12 cellular contexts compared by ENCODE assay signal in the genomic region with DNA sequence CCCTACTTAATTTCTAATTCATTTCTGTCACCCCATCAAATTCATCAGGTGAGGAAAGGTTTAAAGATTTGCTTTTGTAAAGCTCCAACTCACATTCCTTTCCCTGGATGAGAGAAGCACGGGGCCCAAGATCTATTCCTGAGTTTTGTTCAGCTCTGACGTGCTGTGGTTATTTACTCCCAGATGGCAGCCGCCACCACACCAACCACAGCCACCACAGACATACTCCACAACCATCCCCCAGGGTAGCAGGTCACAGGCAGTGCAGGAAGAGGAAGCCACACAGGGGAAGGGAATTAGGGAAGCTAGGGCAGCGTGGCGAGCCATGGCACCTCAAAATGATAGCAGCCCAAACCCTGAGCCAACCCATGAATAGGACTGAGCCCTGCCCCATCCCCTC.
DNase-seq lines count a peak whose midpoint lies in the region; ATAC-seq, FAIRE-seq and TF ChIP-seq lines count a peak whose summit lies in the region.
"Had no signal": no experiment of that assay in that cellular context is flagged by ENCODE, and none has a peak within 500 bp of the region (broad histone marks: within the 10 kb centered on the region; RNA-seq: fewer than 3 reads in every experiment).

No MANE protein-coding gene starts in this region.

- DNase-seq in EH (ENCODE audit: low read depth) (peak; percentile 77), NB4 (ENCODE audit: low read depth) (peak; percentile 94), brain microvascular endothelial cell (peak; percentile 51), GM12891 (ENCODE audit: insufficient read length, low spot score) (no peak), NCI-H2227 (lab: John Stamatoyannopoulos, UW; ENCODE audit: unreplicated experiment) (no peak)
- DNase-seq: DMS79 treated with DMSO at 0.1 percent for 48 hours had no signal

- in situ Hi-C loops in brain microvascular endothelial cell (cut with HindIII; ENCODE audit: low pct_ligation_motif_present, low sequenced_read_pairs) = no loop called here

- TF ChIP-seq RAD21 in neural cell (conservative IDR thresholded peaks at IDR 0.05) = no peak

- H3K9me3 ChIP-seq in neural cell (ENCODE audit: low read length) = no peaks in the 10 kb centered on the region
- H3K9me3 ChIP-seq: gastroesophageal sphincter had no signal

- H2AFZ ChIP-seq in neural cell (ENCODE audit: low read depth, low read length) = no peak overlapping the region

- ATAC-seq in GM21723 (IDR thresholded peaks at IDR 0.05; ENCODE audit: unreplicated experiment) (no peak), GM18517 (IDR thresholded peaks at IDR 0.05; ENCODE audit: unreplicated experiment) (no peak)
- ATAC-seq: gastroesophageal sphincter, K562, T-cell had no signal

- H3K9ac ChIP-seq in neural cell (ENCODE audit: low read length) = no peak overlapping the region

- TF ChIP-seq CTCF in NB4 (IDR thresholded peaks at IDR 0.05; ENCODE audit: low read depth, low read length) = no peak
- TF ChIP-seq CTCF in brain microvascular endothelial cell (IDR thresholded peaks at IDR 0.05; ENCODE audit: low read depth, low read length, missing control alignments) = no peak
- TF ChIP-seq CTCF in neural cell (IDR thresholded peaks at IDR 0.05; ENCODE audit: poor library complexity, severe bottlenecking) = no peak

- no peaks in the 10 kb centered on the region for H4K20me1 ChIP-seq in neural cell (ENCODE audit: insufficient read depth)

- FAIRE-seq in GM12891 (lab: Jason Lieb, UNC) = no peak
- FAIRE-seq: K562 had no signal

- H3K36me3 ChIP-seq in brain microvascular endothelial cell (replicated peaks) (no peaks in the 10 kb centered on the region), neural cell (ENCODE audit: insufficient read depth, low read length) (no peaks in the 10 kb centered on the region)
- H3K36me3 ChIP-seq: gastroesophageal sphincter had no signal

- H3K27me3 ChIP-seq in brain microvascular endothelial cell (replicated peaks) (peaks cover 3% of the 10 kb centered on the region), neural cell (ENCODE audit: insufficient read depth, low read depth, low read length) (no peaks in the 10 kb centered on the region)
- H3K27me3 ChIP-seq: gastroesophageal sphincter had no signal

- no peak for TF ChIP-seq POLR2A in NB4 (IDR thresholded peaks at IDR 0.05; ENCODE audit: extremely low read depth, insufficient read length)
- TF ChIP-seq POLR2A in GM12891 (IDR thresholded peaks at IDR 0.05; ENCODE audit: low read depth, low read length) = no peak

- no peak overlapping the region for H3K4me2 ChIP-seq in neural cell (ENCODE audit: low read length)

- no peaks in the 10 kb centered on the region for H3K9me2 ChIP-seq in neural cell (ENCODE audit: insufficient read depth, low read length)

- H3K79me2 ChIP-seq in neural cell (replicated peaks; ENCODE audit: insufficient read depth, low read length) = no peaks in the 10 kb centered on the region

- H3K27ac ChIP-seq in brain microvascular endothelial cell (no peak overlapping the region), neural cell (ENCODE audit: low read length) (no peak overlapping the region)

- H3F3A ChIP-seq in neural cell (ENCODE audit: insufficient read depth, low read length, poor library complexity, severe bottlenecking) = no peaks in the 10 kb centered on the region

- no peak overlapping the region for H3K4me3 ChIP-seq in NB4 (ENCODE audit: low read depth, low read length)
- H3K4me3 ChIP-seq in brain microvascular endothelial cell (ENCODE audit: low read depth, low read length) = no peak overlapping the region
- H3K4me3 ChIP-seq in neural cell (ENCODE audit: low read length) = peak overlapping the region; percentile 4
- H3K4me3 ChIP-seq: gastroesophageal sphincter, K562 had no signal

- TF ChIP-seq EP300 in neural cell (conservative IDR thresholded peaks at IDR 0.05; ENCODE audit: poor library complexity, severe bottlenecking) = no peak

TF ChIP-seq in neural cell, 6 proteins besides CTCF, POLR2A, EP300 and RAD21:
- TF ChIP-seq POLR2AphosphoS5 (IDR thresholded peaks at IDR 0.05) (no peak), TAF1 (IDR thresholded peaks at IDR 0.05; ENCODE audit: low read depth) (no peak), EZH2 (IDR thresholded peaks at IDR 0.05; ENCODE audit: borderline replicate concordance, insufficient read depth, low read length, poor library complexity, severe bottlenecking) (no peak), MXI1 (conservative IDR thresholded peaks at IDR 0.05; ENCODE audit: poor library complexity, severe bottlenecking) (no peak), SMC3 (conservative IDR thresholded peaks at IDR 0.05; ENCODE audit: poor library complexity) (no peak)
- TF ChIP-seq, protein P1, sequence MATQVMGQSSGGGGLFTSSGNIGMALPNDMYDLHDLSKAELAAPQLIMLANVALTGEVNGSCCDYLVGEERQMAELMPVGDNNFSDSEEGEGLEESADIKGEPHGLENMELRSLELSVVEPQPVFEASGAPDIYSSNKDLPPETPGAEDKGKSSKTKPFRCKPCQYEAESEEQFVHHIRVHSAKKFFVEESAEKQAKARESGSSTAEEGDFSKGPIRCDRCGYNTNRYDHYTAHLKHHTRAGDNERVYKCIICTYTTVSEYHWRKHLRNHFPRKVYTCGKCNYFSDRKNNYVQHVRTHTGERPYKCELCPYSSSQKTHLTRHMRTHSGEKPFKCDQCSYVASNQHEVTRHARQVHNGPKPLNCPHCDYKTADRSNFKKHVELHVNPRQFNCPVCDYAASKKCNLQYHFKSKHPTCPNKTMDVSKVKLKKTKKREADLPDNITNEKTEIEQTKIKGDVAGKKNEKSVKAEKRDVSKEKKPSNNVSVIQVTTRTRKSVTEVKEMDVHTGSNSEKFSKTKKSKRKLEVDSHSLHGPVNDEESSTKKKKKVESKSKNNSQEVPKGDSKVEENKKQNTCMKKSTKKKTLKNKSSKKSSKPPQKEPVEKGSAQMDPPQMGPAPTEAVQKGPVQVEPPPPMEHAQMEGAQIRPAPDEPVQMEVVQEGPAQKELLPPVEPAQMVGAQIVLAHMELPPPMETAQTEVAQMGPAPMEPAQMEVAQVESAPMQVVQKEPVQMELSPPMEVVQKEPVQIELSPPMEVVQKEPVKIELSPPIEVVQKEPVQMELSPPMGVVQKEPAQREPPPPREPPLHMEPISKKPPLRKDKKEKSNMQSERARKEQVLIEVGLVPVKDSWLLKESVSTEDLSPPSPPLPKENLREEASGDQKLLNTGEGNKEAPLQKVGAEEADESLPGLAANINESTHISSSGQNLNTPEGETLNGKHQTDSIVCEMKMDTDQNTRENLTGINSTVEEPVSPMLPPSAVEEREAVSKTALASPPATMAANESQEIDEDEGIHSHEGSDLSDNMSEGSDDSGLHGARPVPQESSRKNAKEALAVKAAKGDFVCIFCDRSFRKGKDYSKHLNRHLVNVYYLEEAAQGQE (IDR thresholded peaks at IDR 0.05; ENCODE audit: borderline replicate concordance) = no peak

TF ChIP-seq in GM12891, 5 proteins besides CTCF, POLR2A, EP300 and RAD21:
- TF ChIP-seq SPI1 (IDR thresholded peaks at IDR 0.05; ENCODE audit: low read depth, low read length) (no peak), POU2F2 (IDR thresholded peaks at IDR 0.05; ENCODE audit: low read depth, low read length) (no peak), PAX5 (IDR thresholded peaks at IDR 0.05; ENCODE audit: insufficient read depth, low read length, severe bottlenecking) (no peak), TAF1 (IDR thresholded peaks at IDR 0.05; ENCODE audit: low read depth, low read length) (no peak), POLR2AphosphoS5 (IDR thresholded peaks at IDR 0.05; ENCODE audit: low read depth, low read length) (no peak)

Comparison
In these comparisons a context has a peak if more than half of its experiments do, and no peak if none do; other contexts are left out.
1. DNase-seq: peak in EH (single experiment), NB4 (single experiment) and brain microvascular endothelial cell (single experiment); none in GM12891 (single experiment) and NCI-H2227 (single experiment).